Comparison of ENCODE assay signal across 10 cellular contexts in genomic region chrX:12979630-12980015, GRCh38. TPM values are rescaled to one million over a fixed set of nuclear protein-coding genes. Genes with fewer than 3 reads are reported as not detected.
DNase-seq lines count a peak whose midpoint lies in the region; TF ChIP-seq lines count a peak whose summit lies in the region.
"Had no signal": no experiment of that assay in that cellular context is flagged by ENCODE, and none has a peak within 500 bp of the region (broad histone marks: within the 10 kb centered on the region; RNA-seq: fewer than 3 reads in every experiment).

No MANE protein-coding gene starts in this region.

- peaks cover 37% of the 10 kb centered on the region for H3K79me2 ChIP-seq in PC-9 (ENCODE audit: low read depth)
- H3K79me2 ChIP-seq: parathyroid adenoma had no signal

- no peak overlapping the region for H3K4me3 ChIP-seq in PC-9
- H3K4me3 ChIP-seq in sigmoid colon = no peak overlapping the region

- H3K27me3 ChIP-seq in PC-9 (ENCODE audit: insufficient read depth, low read depth) (no peaks in the 10 kb centered on the region), sigmoid colon (no peaks in the 10 kb centered on the region)

- no TSS peak for BruUV-seq in PC-9 (replicated peaks; lab: Mats Ljungman, UMichigan)

- peaks cover 53% of the 10 kb centered on the region; the same call in 1 of the 2 replicates for H3F3A ChIP-seq in PC-9 (ENCODE audit: insufficient read depth, low read depth)

- H3K9me2 ChIP-seq in PC-9 (ENCODE audit: insufficient read depth) = no peaks in the 10 kb centered on the region

- no peak overlapping the region for H3K4me2 ChIP-seq in PC-9

- H3K9me3 ChIP-seq in PC-9 (ENCODE audit: insufficient read depth, low read depth) (no peaks in the 10 kb centered on the region), sigmoid colon (no peaks in the 10 kb centered on the region)

- DNase-seq in PC-9 (no peak), dermis blood vessel endothelial cell (peak; percentile 32), sigmoid colon (no peak), NCI-H526 treated with DMSO at 0.1 percent for 48 hours (lab: John Stamatoyannopoulos, UW) (no peak), ACHN (no peak), NCI-H187 (lab: John Stamatoyannopoulos, UW) (no peak), DMS114 treated with DMSO at 0.1 percent for 48 hours (lab: John Stamatoyannopoulos, UW; ENCODE audit: unreplicated experiment) (no peak)
- DNase-seq: GDM1 had no signal

- peaks cover 3% of the 10 kb centered on the region; the same call in 1 of the 2 replicates for H4K20me1 ChIP-seq in PC-9 (ENCODE audit: insufficient read depth)

- POLR2A ChIA-PET in PC-9 (lab: Charles Lee; ENCODE audit: unreplicated experiment) = interaction anchor here (0.5 kb wide), 1 partner anchor 21 kb away, joined by 9 read pairs; no protein-coding TSS in a partner anchor

- H3K27ac ChIP-seq in PC-9 = peak overlapping the region; percentile 99; the same call in 1 of the 2 replicates
- peak overlapping the region in 3 of 4 donors; percentile 88 to 92 (median 91) for H3K27ac ChIP-seq in sigmoid colon
- H3K27ac ChIP-seq: parathyroid adenoma had no signal

- intact Hi-C loops in PC-9 (cut with micrococcal nuclease; ENCODE audit: unreplicated experiment) = loop anchor here (2.0 to 10.0 kb wide), 4 partner anchors 29 to 245 kb away; no protein-coding TSS in a partner anchor
- intact Hi-C loops in sigmoid colon (cut with DNase I) = loop anchor here (5.0 to 10.0 kb wide), 3 partner anchors 105 to 675 kb away; partner anchors contain the start of gene TCEANC

- CTCF ChIA-PET in PC-9 (lab: Charles Lee) = interaction anchor here (1.5 kb wide), 1 partner anchor 33 kb away, joined by 14 read pairs; no protein-coding TSS in a partner anchor

- 41 to 67% methylated on average over 5 of the region's 5 CpGs for WGBS in sigmoid colon, 2 donors

- no peak overlapping the region for H2AFZ ChIP-seq in PC-9
- H2AFZ ChIP-seq: parathyroid adenoma had no signal

- peaks cover 33% of the 10 kb centered on the region for H3K4me1 ChIP-seq in PC-9 (replicated peaks; ENCODE audit: insufficient read depth)
- H3K4me1 ChIP-seq in sigmoid colon = no peaks in the 10 kb centered on the region
- H3K4me1 ChIP-seq: parathyroid adenoma had no signal

- in situ Hi-C loops in GM18951 (cut with MboI; ENCODE audit: low sequenced_read_pairs, unreplicated experiment) = no loop called here
- in situ Hi-C loops in ACHN (cut with HindIII; ENCODE audit: low pct_ligation_motif_present, low pct_unique_long_range_greater_than_20kb, low sequenced_read_pairs) = no loop called here

- no peak for TF ChIP-seq EP300 in sigmoid colon (IDR thresholded peaks at IDR 0.05)

- TF ChIP-seq CTCF in PC-9 (conservative IDR thresholded peaks at IDR 0.05) (no peak), sigmoid colon (IDR thresholded peaks at IDR 0.05) (no peak)

- H3K36me3 ChIP-seq in PC-9 (ENCODE audit: low read depth) (peaks cover 24% of the 10 kb centered on the region), sigmoid colon (peaks cover 0 to 4% (median 0%) of the 10 kb centered on the region in 4 donors)

- peak; percentile 6 for TF ChIP-seq POLR2A in GM18951 (IDR thresholded peaks at IDR 0.05; ENCODE audit: extremely low read depth, insufficient read depth, insufficient read length)
- TF ChIP-seq POLR2A in sigmoid colon (IDR thresholded peaks at IDR 0.05) = no peak

RNA-seq across cellular contexts. Expression of gene TMSB4X, which starts 4.7 kb away (rescaled TPM):
- 2,589 and 3,588 TPM in 2 replicates for total RNA-seq in PC-9 (2021)
- 8,354 and 18,147 TPM in 2 replicates for total RNA-seq in dermis blood vessel endothelial cell
- total RNA-seq in sigmoid colon = 1,000 to 10,000 TPM; 1,233 to 1,969 (median 1,534) TPM
- over 10,000 TPM; 11,980 to 20,488 (median 18,152) TPM for polyA plus RNA-seq in sigmoid colon
